Comparison of ENCODE assay signal across 21 cellular contexts in the genomic region with DNA sequence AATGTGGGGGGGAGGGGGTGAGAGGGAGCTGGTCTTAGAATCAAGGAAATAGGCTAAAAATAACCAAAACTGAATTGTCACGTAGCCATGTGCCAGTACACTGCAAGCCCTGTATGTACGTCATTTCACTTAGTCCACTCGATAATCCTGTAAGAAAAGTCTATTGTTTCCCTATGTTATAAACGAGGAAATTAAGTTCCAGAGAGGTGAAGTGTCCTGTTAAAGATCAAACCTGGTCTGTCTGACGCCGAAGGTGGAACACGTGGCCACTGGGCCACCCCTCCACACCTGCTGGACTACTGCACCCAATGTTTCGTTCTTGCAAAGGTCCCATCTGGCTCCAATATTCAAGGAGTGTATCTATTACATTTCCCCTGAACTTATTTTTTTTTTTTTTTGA. TPM values are rescaled to one million over a fixed set of nuclear protein-coding genes. Genes with fewer than 3 reads are reported as not detected.
DNase-seq lines count a peak whose midpoint lies in the region; ATAC-seq and TF ChIP-seq lines count a peak whose summit lies in the region.
"Had no signal": no experiment of that assay in that cellular context is flagged by ENCODE, and none has a peak within 500 bp of the region (broad histone marks: within the 10 kb centered on the region; RNA-seq: fewer than 3 reads in every experiment).

No MANE protein-coding gene starts in this region.

- TF ChIP-seq CTCF in mucosa of descending colon (IDR thresholded peaks at IDR 0.05) (no peak), upper lobe of left lung (IDR thresholded peaks at IDR 0.05) (no peak)

- TF ChIP-seq POLR2A in upper lobe of left lung (IDR thresholded peaks at IDR 0.05), result no peak

- H3K27me3 ChIP-seq in upper lobe of left lung, result no peaks in the 10 kb centered on the region
- H3K27me3 ChIP-seq: neural progenitor cell had no signal

- H3K36me3 ChIP-seq in mucosa of descending colon (ENCODE audit: low read depth) (no peaks in the 10 kb centered on the region), upper lobe of left lung (no peaks in the 10 kb centered on the region)
- H3K36me3 ChIP-seq: neural progenitor cell had no signal

- peak overlapping the region in 3 of 4 donors; percentile 64 to 83 (median 76) for H3K27ac ChIP-seq in upper lobe of left lung
- H3K27ac ChIP-seq: 22Rv1, neural progenitor cell had no signal

- peaks cover 41% of the 10 kb centered on the region for H3K4me1 ChIP-seq in mucosa of descending colon (ENCODE audit: low read depth)
- peaks cover 0 to 14% (median 7%) of the 10 kb centered on the region in 4 donors for H3K4me1 ChIP-seq in upper lobe of left lung
- H3K4me1 ChIP-seq: neural progenitor cell had no signal

- peak; percentile 38 for DNase-seq in DMS153 (lab: John Stamatoyannopoulos, UW)
- no peak for DNase-seq in DMS153 treated with DMSO at 0.1 percent for 48 hours (lab: John Stamatoyannopoulos, UW; ENCODE audit: unreplicated experiment)
- DNase-seq in NCI-H774 (lab: John Stamatoyannopoulos, UW), result peak; percentile 47
- peak; percentile 73 to 77 (median 75) for DNase-seq in mucosa of descending colon
- DNase-seq in upper lobe of left lung, result peak in 1 of 2 donors; percentile 81
- no peak for DNase-seq in effector CD8-positive, alpha-beta T cell (lab: John Stamatoyannopoulos, UW)
- DNase-seq: activated naive CD4-positive, alpha-beta T cell treated with anti-CD3 and anti-CD28 coated beads, Interleukin-2, amount 50 U/mL, for 16 hours; activated T-cell treated with anti-CD3 and anti-CD28 coated beads, Interleukin-2, amount 50 U/mL, for 48 hours; anterior cingulate cortex; caudate nucleus; COR-L47; foreskin melanocyte; H7; hypothalamus; NCI-H446; T-helper 9 cell had no signal

- H3K9me3 ChIP-seq in mucosa of descending colon (no peaks in the 10 kb centered on the region), upper lobe of left lung (no peaks in the 10 kb centered on the region)

- intact Hi-C loops in mucosa of descending colon (cut with DNase I, micrococcal nuclease), result no loop called here

- H3K4me3 ChIP-seq in mucosa of descending colon (no peak overlapping the region), upper lobe of left lung (no peak overlapping the region)
- H3K4me3 ChIP-seq: neural progenitor cell had no signal

- peak; percentile 86 for ATAC-seq in mucosa of descending colon
- peak; percentile 15 to 82 for ATAC-seq in upper lobe of left lung (ENCODE audit: low FRiP score in 2 of 2)
- ATAC-seq in activated CD4-positive, CD25-positive, alpha-beta regulatory T cell treated with anti-CD3 and anti-CD28 coated beads, Interleukin-2, amount 50 U/mL, for 24 hours, result no peak
- ATAC-seq in HG03460 (IDR thresholded peaks at IDR 0.05; ENCODE audit: unreplicated experiment), result no peak
- ATAC-seq: SK-N-SH treated with all-trans-retinoic acid at 6 μM for 48 hours had no signal

- peak in 2 of 4 donors; percentile 34 to 83 for TF ChIP-seq EP300 in upper lobe of left lung (IDR thresholded peaks at IDR 0.05)

- WGBS in upper lobe of left lung, 2 donors, result 52 to 56% methylated on average over 8 of the region's 8 CpGs

RNA-seq across cellular contexts. Expression of gene TFCP2L1, which starts 29.6 kb away (rescaled TPM):
- 100 to 1,000 TPM in 2 of 3 donors, 10 to 100 TPM in 1; 46.9 to 111 (median 107) TPM for total RNA-seq in mucosa of descending colon
- 10 to 100 TPM; 15.3 to 47.1 (median 33.7) TPM for total RNA-seq in upper lobe of left lung

Comparison
In these comparisons a context has a peak if more than half of its experiments do, and no peak if none do; other contexts are left out.
1. DNase-seq: peak in DMS153 (single experiment), NCI-H774 (single experiment) and mucosa of descending colon (3 of 3); none in DMS153 treated with DMSO at 0.1 percent for 48 hours (single experiment) and effector CD8-positive, alpha-beta T cell (single experiment).
2. ATAC-seq: peak in mucosa of descending colon (single experiment) and upper lobe of left lung (2 of 2); none in activated CD4-positive, CD25-positive, alpha-beta regulatory T cell treated with anti-CD3 and anti-CD28 coated beads, Interleukin-2, amount 50 U/mL, for 24 hours (0 of 2) and HG03460 (single experiment).